In genomic region chr17:731943-732787, GRCh38 we compare ENCODE assay signal across 8 cellular contexts. TPM values are rescaled to one million over a fixed set of nuclear protein-coding genes. Genes with fewer than 3 reads are reported as not detected.
DNase-seq lines count a peak whose midpoint lies in the region; ATAC-seq and TF ChIP-seq lines count a peak whose summit lies in the region.

Gene TLCD3A (plus strand): TSS chr17:732596. CDS start chr17:732648, 52 bp downstream.

- peak within 1 kb of the TSS; percentile 59 to 96 (median 89) for H3K27ac ChIP-seq in skin epidermis

- TF ChIP-seq CTCF in CD14-positive monocyte (IDR thresholded peaks at IDR 0.05), result no peak

- ATAC-seq in GM19372 (IDR thresholded peaks at IDR 0.05; ENCODE audit: low read depth, unreplicated experiment), result peak; percentile 59
- ATAC-seq in central memory CD8-positive, alpha-beta T cell (replicated peaks; ENCODE audit: extremely low read depth, poor library complexity, severe bottlenecking), result peak; percentile 66

- peak within 1 kb of the TSS; percentile 82 to 91 for H3K4me3 Mint-ChIP-seq in CD14-positive monocyte
- H3K4me3 Mint-ChIP-seq in IgD-negative memory B cell, result peak within 1 kb of the TSS; percentile 83 to 94 (median 86)
- H3K4me3 Mint-ChIP-seq in central memory CD8-positive, alpha-beta T cell, result peak within 1 kb of the TSS; percentile 84

- H3K4me1 Mint-ChIP-seq in CD14-positive monocyte (peaks cover 10% of the 10 kb centered on the region), IgD-negative memory B cell (peaks cover 0 to 5% (median 3%) of the 10 kb centered on the region in 3 donors)
- peaks cover 16% of the 10 kb centered on the region for H3K4me1 Mint-ChIP-seq in central memory CD8-positive, alpha-beta T cell

- H3K27me3 Mint-ChIP-seq in CD14-positive monocyte (ENCODE audit: low read depth in 3 of 3) (peaks cover 35 to 50% (median 36%) of the 10 kb centered on the region in 3 donors), IgD-negative memory B cell (no peaks in the 10 kb centered on the region)
- H3K27me3 Mint-ChIP-seq in central memory CD8-positive, alpha-beta T cell, result no peaks in the 10 kb centered on the region

- H3K36me3 Mint-ChIP-seq in CD14-positive monocyte (no peaks in the 10 kb centered on the region), IgD-negative memory B cell (peaks cover 1% of the 10 kb centered on the region)
- H3K36me3 Mint-ChIP-seq in central memory CD8-positive, alpha-beta T cell (ENCODE audit: insufficient read depth), result peaks cover 5% of the 10 kb centered on the region

- intact Hi-C loops in CD14-positive monocyte (cut with micrococcal nuclease), result no loop called here

- DNase-seq in CD14-positive monocyte (ENCODE audit: low spot score) (no peak), UCSD-AML1 (lab: John Stamatoyannopoulos, UW; ENCODE audit: unreplicated experiment) (peak; percentile 44), iris pigment epithelial cell (ENCODE audit: low read depth) (peak; percentile 62), AML-193 (lab: John Stamatoyannopoulos, UW) (no peak)
- no peak for DNase-seq in central memory CD8-positive, alpha-beta T cell (ENCODE audit: low spot score in 2 of 2)

- H3K4me3 ChIP-seq in skin epidermis, result peak within 1 kb of the TSS; percentile 64 to 89 (median 74)

- H3K27ac Mint-ChIP-seq in CD14-positive monocyte, result peak within 1 kb of the TSS in 3 of 7 donors; percentile 50 to 77 (median 76)
- H3K27ac Mint-ChIP-seq in IgD-negative memory B cell, result peak within 1 kb of the TSS in 2 of 3 donors; percentile 25 to 31
- H3K27ac Mint-ChIP-seq in central memory CD8-positive, alpha-beta T cell (ENCODE audit: low read depth), result peak within 1 kb of the TSS; percentile 82

- peaks cover 0 to 13% (median 5%) of the 10 kb centered on the region in 7 donors for H3K9me3 Mint-ChIP-seq in CD14-positive monocyte
- no peaks in the 10 kb centered on the region for H3K9me3 Mint-ChIP-seq in IgD-negative memory B cell
- H3K9me3 Mint-ChIP-seq in central memory CD8-positive, alpha-beta T cell, result no peaks in the 10 kb centered on the region

RNA-seq across cellular contexts. Expression of gene TLCD3A, which starts in this region (rescaled TPM):
- under 1 TPM; 0.09 to 0.13 TPM for polyA plus RNA-seq in CD14-positive monocyte
- 0.65 TPM for polyA plus RNA-seq in IgD-negative memory B cell

Comparison
In these comparisons a context has a peak if more than half of its experiments do, and no peak if none do; other contexts are left out.
1. DNase-seq: peak in UCSD-AML1 (single experiment) and iris pigment epithelial cell (single experiment); none in CD14-positive monocyte (single experiment), central memory CD8-positive, alpha-beta T cell (0 of 2) and AML-193 (0 of 2).
2. Peak in every context shown above with its lines, with median percentiles within 50 percentile points of each other: H3K4me3 Mint-ChIP-seq.